Comparison of ENCODE assay signal across 8 cellular contexts in genomic region chr7:123533929-123534382, GRCh38. TPM values are rescaled to one million over a fixed set of nuclear protein-coding genes. Genes with fewer than 3 reads are reported as not detected.
A peak's percentile ranks its signal among the peaks of the same experiment; 100 is the strongest.
DNase-seq lines count a peak whose midpoint lies in the region; ATAC-seq, FAIRE-seq and TF ChIP-seq lines count a peak whose summit lies in the region.

No MANE protein-coding gene starts in this region.

- H3K4me3 ChIP-seq in choroid plexus epithelial cell (ENCODE audit: low read depth, low read length) = peak overlapping the region; percentile 74

- H3K4me1 Mint-ChIP-seq in naive thymus-derived CD8-positive, alpha-beta T cell = peaks cover 10 to 34% (median 24%) of the 10 kb centered on the region in 4 donors

- POLR2A ChIA-PET in naive thymus-derived CD8-positive, alpha-beta T cell (lab: Charles Lee) = interaction anchor here (0.9 to 3.0 kb wide), 2 partner anchors 23 to 215 kb away, joined by 5 to 37 read pairs; partner anchors contain the start of genes NDUFA5 and WASL

- TF ChIP-seq CTCF in choroid plexus epithelial cell (conservative IDR thresholded peaks at IDR 0.05; ENCODE audit: low read depth, low read length) = no peak

- TF ChIP-seq POLR2A in GM18505 (IDR thresholded peaks at IDR 0.05; ENCODE audit: borderline replicate concordance, extremely low read depth, insufficient read depth, insufficient read length) = no peak
- TF ChIP-seq POLR2A in H54 (IDR thresholded peaks at IDR 0.05; ENCODE audit: low read depth, low read length) = no peak

- H3K9me3 Mint-ChIP-seq in naive thymus-derived CD8-positive, alpha-beta T cell = no peaks in the 10 kb centered on the region

- ATAC-seq in GM18505 (IDR thresholded peaks at IDR 0.05; ENCODE audit: unreplicated experiment) = peak; percentile 4
- ATAC-seq in naive thymus-derived CD8-positive, alpha-beta T cell = peak; percentile 46 to 58

- H3K27ac Mint-ChIP-seq in naive thymus-derived CD8-positive, alpha-beta T cell = peak overlapping the region in 9 of 10 donors; percentile 34 to 97 (median 88)

- FAIRE-seq in H54 (lab: Jason Lieb, UNC) = no peak

- peak overlapping the region; percentile 72 to 96 (median 90) for H3K4me3 Mint-ChIP-seq in naive thymus-derived CD8-positive, alpha-beta T cell

- DNase-seq in H54 (ENCODE audit: insufficient read length, low spot score) = peak; percentile 4
- peak; percentile 34 for DNase-seq in NCI-H1105 treated with DMSO at 0.1 percent for 48 hours (lab: John Stamatoyannopoulos, UW)
- DNase-seq in choroid plexus epithelial cell (ENCODE audit: low read depth) = no peak
- DNase-seq in naive thymus-derived CD8-positive, alpha-beta T cell = peak in 5 of 10 donors; percentile 14 to 66 (median 38)
- DNase-seq in Kasumi-1 (lab: John Stamatoyannopoulos, UW) = no peak
- DNase-seq in inferior parietal cortex (ENCODE audit: extremely low spot score) = no peak
- no peak for DNase-seq in SKM-1 treated with dmso at 0.1 percent for 144 hours (lab: John Stamatoyannopoulos, UW; ENCODE audit: unreplicated experiment)

- no peaks in the 10 kb centered on the region for H3K36me3 Mint-ChIP-seq in naive thymus-derived CD8-positive, alpha-beta T cell

- peaks cover 7 to 15% (median 8%) of the 10 kb centered on the region in 5 donors for H3K27me3 Mint-ChIP-seq in naive thymus-derived CD8-positive, alpha-beta T cell

RNA-seq across cellular contexts. Expression of gene IQUB, which starts 0.4 kb away (rescaled TPM):
- total RNA-seq in naive thymus-derived CD8-positive, alpha-beta T cell = under 1 TPM in 1 of 2 experiments, not detected in 1; 0.16 TPM
- under 1 TPM in 1 of 3 donors, not detected in 2; 0.08 TPM for polyA plus RNA-seq in naive thymus-derived CD8-positive, alpha-beta T cell

RNA-seq across cellular contexts. Expression of gene NDUFA5, which starts 23.7 kb away (rescaled TPM):
- 10 to 100 TPM; 65.3 to 72.6 TPM for total RNA-seq in naive thymus-derived CD8-positive, alpha-beta T cell
- 10 to 100 TPM; 65.0 to 92.8 (median 87.5) TPM for polyA plus RNA-seq in naive thymus-derived CD8-positive, alpha-beta T cell

Comparison
In these comparisons a context has a peak if more than half of its experiments do, and no peak if none do; other contexts are left out.
1. DNase-seq: peak in H54 (single experiment) and NCI-H1105 treated with DMSO at 0.1 percent for 48 hours (single experiment); none in choroid plexus epithelial cell (single experiment), Kasumi-1 (0 of 2), inferior parietal cortex (single experiment) and SKM-1 treated with dmso at 0.1 percent for 144 hours (single experiment).